ENCODE assay signal across 22 cellular contexts in the genomic region with DNA sequence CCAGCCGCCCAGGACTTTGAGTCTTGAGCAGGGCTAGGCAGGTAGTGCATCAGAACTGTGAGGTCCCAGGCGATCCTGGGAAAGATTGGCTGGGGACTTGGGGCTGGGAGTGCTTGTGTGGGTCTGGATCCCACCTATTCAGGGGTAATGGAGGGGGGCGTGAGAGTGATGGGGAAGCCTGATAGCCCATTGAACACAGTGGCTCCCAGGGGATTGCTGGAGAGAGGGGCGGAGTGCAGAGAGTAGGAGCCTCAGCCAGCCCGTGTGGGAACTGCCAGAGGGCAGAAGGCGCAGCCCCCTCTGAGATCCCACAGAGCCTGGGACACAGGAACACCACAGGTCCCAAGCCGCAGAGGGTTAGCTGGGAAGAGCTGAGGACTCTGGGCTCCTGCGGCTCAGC. TPM values are rescaled to one million over a fixed set of nuclear protein-coding genes. Genes with fewer than 3 reads are reported as not detected.
"Had no signal": no experiment of that assay in that cellular context is flagged by ENCODE, and none has a peak within 500 bp of the region (broad histone marks: within the 10 kb centered on the region; RNA-seq: fewer than 3 reads in every experiment).

No MANE protein-coding gene starts in this region.

- H3K4me1 ChIP-seq: ascending aorta, colonic mucosa, prostate gland, tibial artery had no signal

- H3K4me3 ChIP-seq: ascending aorta, colonic mucosa, heart right ventricle, prostate gland, tibial artery had no signal

- H3K27me3 ChIP-seq: ascending aorta, colonic mucosa had no signal

- H3K4me1 Mint-ChIP-seq: activated T-helper 17 cell treated with anti-CD3 and anti-CD28 coated beads, Interleukin-2, amount 50 U/mL, for 72 hours; central memory CD8-positive, alpha-beta T cell; immature natural killer cell; mesothelial cell of epicardium; naive thymus-derived CD8-positive, alpha-beta T cell had no signal

- H3K4me3 Mint-ChIP-seq: activated T-cell treated with anti-CD3 and anti-CD28 coated beads, Interleukin-2, amount 50 U/mL, for 24 hours; activated T-helper 17 cell treated with anti-CD3 and anti-CD28 coated beads, Interleukin-2, amount 50 U/mL, for 72 hours; central memory CD8-positive, alpha-beta T cell; immature natural killer cell; mesothelial cell of epicardium; naive thymus-derived CD8-positive, alpha-beta T cell; stimulated activated naive CD8-positive, alpha-beta T cell treated with anti-CD3 and anti-CD28 coated beads, Interleukin-15, Interleukin-2, amounts not matched to agents 100 ng/mL and 50 ng/mL, for 24 hours had no signal

- H3K9me3 Mint-ChIP-seq: activated naive CD4-positive, alpha-beta T cell treated with anti-CD3 and anti-CD28 coated beads, Interleukin-2, amount 50 U/mL, for 72 hours; activated T-cell treated with anti-CD3 and anti-CD28 coated beads, Interleukin-2, amount 50 U/mL, for 24 hours; activated T-helper 17 cell treated with anti-CD3 and anti-CD28 coated beads, Interleukin-2, amount 50 U/mL, for 72 hours; central memory CD8-positive, alpha-beta T cell; immature natural killer cell; mesothelial cell of epicardium; naive thymus-derived CD8-positive, alpha-beta T cell; stimulated activated naive CD8-positive, alpha-beta T cell treated with anti-CD3 and anti-CD28 coated beads, Interleukin-15, Interleukin-2, amounts not matched to agents 100 ng/mL and 50 ng/mL, for 24 hours had no signal

- DNase-seq: activated CD8-positive, alpha-beta memory T cell treated with anti-CD3 and anti-CD28 coated beads for 24 hours; activated CD8-positive, alpha-beta memory T cell treated with anti-CD3 and anti-CD28 coated beads, Interleukin-2, amount 50 U/mL, for 4 hours; activated T-cell treated with anti-CD3 and anti-CD28 coated beads, Interleukin-2, amount 50 U/mL, for 24 hours; colonic mucosa; heart right ventricle; immature natural killer cell; kidney glomerular epithelial cell; left ventricle myocardium superior; mammary epithelial cell; naive thymus-derived CD8-positive, alpha-beta T cell; stimulated activated CD4-positive, alpha-beta T cell treated with anti-CD3 and anti-CD28 coated beads, Interleukin-12 subunit alpha, Interleukin-12 subunit beta, amount 100 ng/mL, for 4 hours; substantia nigra had no signal

- ATAC-seq: activated T-helper 17 cell treated with anti-CD3 and anti-CD28 coated beads, Interleukin-2, amount 50 U/mL, for 72 hours; heart right ventricle; left ventricle myocardium superior; naive thymus-derived CD8-positive, alpha-beta T cell had no signal

- H3K27ac Mint-ChIP-seq: activated T-cell treated with anti-CD3 and anti-CD28 coated beads, Interleukin-2, amount 50 U/mL, for 24 hours; activated T-helper 17 cell treated with anti-CD3 and anti-CD28 coated beads, Interleukin-2, amount 50 U/mL, for 72 hours; immature natural killer cell; mesothelial cell of epicardium; stimulated activated naive CD8-positive, alpha-beta T cell treated with anti-CD3 and anti-CD28 coated beads, Interleukin-15, Interleukin-2, amounts not matched to agents 100 ng/mL and 50 ng/mL, for 24 hours had no signal

- H3K9me3 ChIP-seq: ascending aorta, colonic mucosa, heart right ventricle, prostate gland, tibial artery had no signal

- H3K36me3 ChIP-seq: ascending aorta, colonic mucosa, heart right ventricle, prostate gland, tibial artery had no signal

- H3K36me3 Mint-ChIP-seq: activated naive CD4-positive, alpha-beta T cell treated with anti-CD3 and anti-CD28 coated beads, Interleukin-2, amount 50 U/mL, for 72 hours; immature natural killer cell; mesothelial cell of epicardium; naive thymus-derived CD8-positive, alpha-beta T cell had no signal

RNA-seq across cellular contexts. Expression of gene PDZK1IP1, which starts 19.3 kb away (rescaled TPM):
- total RNA-seq: activated naive CD4-positive, alpha-beta T cell treated with anti-CD3 and anti-CD28 coated beads, Interleukin-2, amount 50 U/mL, for 72 hours; activated T-helper 17 cell treated with anti-CD3 and anti-CD28 coated beads, Interleukin-2, amount 50 U/mL, for 72 hours; ascending aorta; left ventricle myocardium superior; mesothelial cell of epicardium; naive thymus-derived CD8-positive, alpha-beta T cell; osteocyte had no signal

RNA-seq across cellular contexts. Expression of gene TAL1, which starts 22.9 kb away (rescaled TPM):
- total RNA-seq: activated T-helper 17 cell treated with anti-CD3 and anti-CD28 coated beads, Interleukin-2, amount 50 U/mL, for 72 hours; fibroblast of villous mesenchyme; mammary epithelial cell; mesothelial cell of epicardium; naive thymus-derived CD8-positive, alpha-beta T cell; osteocyte had no signal
